8 cellular contexts compared by ENCODE assay signal in genomic region chr11:75524576-75525432, GRCh38. TPM values are rescaled to one million over a fixed set of nuclear protein-coding genes. Genes with fewer than 3 reads are reported as not detected.
DNase-seq lines count a peak whose midpoint lies in the region; ATAC-seq and TF ChIP-seq lines count a peak whose summit lies in the region.

No MANE protein-coding gene starts in this region.

- TF ChIP-seq CTCF in LNCaP clone FGC (IDR thresholded peaks at IDR 0.05; ENCODE audit: control insufficient read depth, extremely low read depth, insufficient read depth) (no peak), glutamatergic neuron (IDR thresholded peaks at IDR 0.05; ENCODE audit: partially characterized antibody, unreplicated experiment) (no peak)

- H3K4me1 Mint-ChIP-seq in activated T-helper 1 cell treated with anti-CD3 and anti-CD28 coated beads, Interleukin-12 subunit alpha, Interleukin-12 subunit beta, Interleukin-2, Interleukin-4 antibody, amounts not matched to agents 30 ng/mL and 10 ng/mL and 1 ng/mL, durations not matched to agents 14 hours and 24 hours and 36 hours (ENCODE audit: low read depth) = peaks cover 17% of the 10 kb centered on the region
- H3K4me1 Mint-ChIP-seq in glutamatergic neuron (ENCODE audit: low read depth, unreplicated experiment) = peaks cover 6% of the 10 kb centered on the region

- H3K4me3 ChIP-seq in LNCaP clone FGC (ENCODE audit: low read depth, low read length) = peak overlapping the region; percentile 48

- ATAC-seq in sciatic nerve = peak; percentile 3
- ATAC-seq in GM21515 (IDR thresholded peaks at IDR 0.05; ENCODE audit: unreplicated experiment) = no peak
- no peak for ATAC-seq in GM19467 (IDR thresholded peaks at IDR 0.05; ENCODE audit: unreplicated experiment)

- intact Hi-C loops in activated T-helper 1 cell treated with anti-CD3 and anti-CD28 coated beads, Interleukin-12 subunit alpha, Interleukin-12 subunit beta, Interleukin-2, Interleukin-4 antibody, amounts not matched to agents 30 ng/mL and 10 ng/mL and 1 ng/mL, durations not matched to agents 14 hours and 24 hours and 36 hours (cut with micrococcal nuclease) = loop anchor here (2.0 kb wide), 2 partner anchors 32 to 50 kb away; no protein-coding TSS in a partner anchor
- intact Hi-C loops in sciatic nerve (cut with DNase I) = no loop called here

- peaks cover 27% of the 10 kb centered on the region for H3K27me3 Mint-ChIP-seq in activated T-helper 1 cell treated with anti-CD3 and anti-CD28 coated beads, Interleukin-12 subunit alpha, Interleukin-12 subunit beta, Interleukin-2, Interleukin-4 antibody, amounts not matched to agents 30 ng/mL and 10 ng/mL and 1 ng/mL, durations not matched to agents 14 hours and 24 hours and 36 hours (ENCODE audit: insufficient read depth)
- peaks cover 19% of the 10 kb centered on the region for H3K27me3 Mint-ChIP-seq in glutamatergic neuron (ENCODE audit: unreplicated experiment)

- DNase-seq in activated T-cell treated with anti-CD3 and anti-CD28 coated beads, Interleukin-2, amount 50 U/mL, for 1 hour = peak; percentile 49
- DNase-seq in activated T-cell treated with anti-CD3 and anti-CD28 coated beads for 4 hours = no peak
- DNase-seq in LNCaP clone FGC (ENCODE audit: low read depth) = no peak
- DNase-seq in activated T-helper 1 cell treated with anti-CD3 and anti-CD28 coated beads, Interleukin-12 subunit alpha, Interleukin-12 subunit beta, Interleukin-2, Interleukin-4 antibody, amounts not matched to agents 30 ng/mL and 10 ng/mL and 1 ng/mL, durations not matched to agents 14 hours and 24 hours and 36 hours (ENCODE audit: low spot score) = no peak
- DNase-seq in glutamatergic neuron = peak; percentile 59
- no peak for DNase-seq in sciatic nerve (ENCODE audit: low spot score)

- no peaks in the 10 kb centered on the region for H3K9me3 Mint-ChIP-seq in activated T-helper 1 cell treated with anti-CD3 and anti-CD28 coated beads, Interleukin-12 subunit alpha, Interleukin-12 subunit beta, Interleukin-2, Interleukin-4 antibody, amounts not matched to agents 30 ng/mL and 10 ng/mL and 1 ng/mL, durations not matched to agents 14 hours and 24 hours and 36 hours
- peaks cover 10% of the 10 kb centered on the region for H3K9me3 Mint-ChIP-seq in glutamatergic neuron (ENCODE audit: unreplicated experiment)

- no peaks in the 10 kb centered on the region for H3K36me3 Mint-ChIP-seq in activated T-helper 1 cell treated with anti-CD3 and anti-CD28 coated beads, Interleukin-12 subunit alpha, Interleukin-12 subunit beta, Interleukin-2, Interleukin-4 antibody, amounts not matched to agents 30 ng/mL and 10 ng/mL and 1 ng/mL, durations not matched to agents 14 hours and 24 hours and 36 hours (ENCODE audit: low read depth)
- no peaks in the 10 kb centered on the region for H3K36me3 Mint-ChIP-seq in glutamatergic neuron (ENCODE audit: unreplicated experiment)

- H3K27ac Mint-ChIP-seq in activated T-helper 1 cell treated with anti-CD3 and anti-CD28 coated beads, Interleukin-12 subunit alpha, Interleukin-12 subunit beta, Interleukin-2, Interleukin-4 antibody, amounts not matched to agents 30 ng/mL and 10 ng/mL and 1 ng/mL, durations not matched to agents 14 hours and 24 hours and 36 hours = no peak overlapping the region
- H3K27ac Mint-ChIP-seq in glutamatergic neuron (ENCODE audit: unreplicated experiment) = peak overlapping the region; percentile 76

- H3K4me3 Mint-ChIP-seq in activated T-helper 1 cell treated with anti-CD3 and anti-CD28 coated beads, Interleukin-12 subunit alpha, Interleukin-12 subunit beta, Interleukin-2, Interleukin-4 antibody, amounts not matched to agents 30 ng/mL and 10 ng/mL and 1 ng/mL, durations not matched to agents 14 hours and 24 hours and 36 hours = peak overlapping the region; percentile 82
- H3K4me3 Mint-ChIP-seq in glutamatergic neuron (ENCODE audit: unreplicated experiment) = peak overlapping the region; percentile 90

RNA-seq across cellular contexts. Expression of gene GDPD5, which starts 0.9 kb away (rescaled TPM):
- total RNA-seq in activated T-helper 1 cell treated with anti-CD3 and anti-CD28 coated beads, Interleukin-12 subunit alpha, Interleukin-12 subunit beta, Interleukin-2, Interleukin-4 antibody, amounts not matched to agents 30 ng/mL and 10 ng/mL and 1 ng/mL, durations not matched to agents 14 hours and 24 hours and 36 hours = 9.7 and 13.5 TPM in 2 replicates
- total RNA-seq in glutamatergic neuron (ENCODE audit: unreplicated experiment) (147 TPM), sciatic nerve (78.5 TPM)

RNA-seq across cellular contexts. Expression of gene SERPINH1, which starts 37.2 kb away (rescaled TPM):
- 24.1 and 25.3 TPM in 2 replicates for total RNA-seq in activated T-helper 1 cell treated with anti-CD3 and anti-CD28 coated beads, Interleukin-12 subunit alpha, Interleukin-12 subunit beta, Interleukin-2, Interleukin-4 antibody, amounts not matched to agents 30 ng/mL and 10 ng/mL and 1 ng/mL, durations not matched to agents 14 hours and 24 hours and 36 hours
- total RNA-seq in glutamatergic neuron (ENCODE audit: unreplicated experiment) = 35.0 TPM
- total RNA-seq in sciatic nerve = 121 TPM

Comparison
In these comparisons a context has a peak if more than half of its experiments do, and no peak if none do; other contexts are left out.
1. DNase-seq: peak in activated T-cell treated with anti-CD3 and anti-CD28 coated beads, Interleukin-2, amount 50 U/mL, for 1 hour (single experiment) and glutamatergic neuron (single experiment); none in activated T-cell treated with anti-CD3 and anti-CD28 coated beads for 4 hours (single experiment), LNCaP clone FGC (single experiment), activated T-helper 1 cell treated with anti-CD3 and anti-CD28 coated beads, Interleukin-12 subunit alpha, Interleukin-12 subunit beta, Interleukin-2, Interleukin-4 antibody, amounts not matched to agents 30 ng/mL and 10 ng/mL and 1 ng/mL, durations not matched to agents 14 hours and 24 hours and 36 hours (single experiment) and sciatic nerve (single experiment).